21 cellular contexts compared by ENCODE assay signal in genomic region chr10:5580038-5580428, GRCh38. TPM values are rescaled to one million over a fixed set of nuclear protein-coding genes. Genes with fewer than 3 reads are reported as not detected.
"Had no signal": no experiment of that assay in that cellular context is flagged by ENCODE, and none has a peak within 500 bp of the region (broad histone marks: within the 10 kb centered on the region; RNA-seq: fewer than 3 reads in every experiment).

No MANE protein-coding gene starts in this region.

RNA-seq across cellular contexts. Expression of gene CALML3, which starts 55.3 kb away (rescaled TPM):
- total RNA-seq: activated B cell treated with CpG ODN at 0.5 μM for 24 hours; activated CD4-positive, alpha-beta memory T cell treated with anti-CD3 and anti-CD28 coated beads for 36 hours; activated CD4-positive, alpha-beta T cell treated with anti-CD3 and anti-CD28 coated beads, Interleukin-2, amount 10 ng/mL, durations not matched to agents 24 days and 14 days; activated CD8-positive, alpha-beta memory T cell treated with anti-CD3 and anti-CD28 coated beads for 36 hours; activated CD8-positive, alpha-beta T cell treated with anti-CD3 and anti-CD28 coated beads for 36 hours; activated naive CD4-positive, alpha-beta T cell treated with anti-CD3 and anti-CD28 coated beads for 36 hours; activated naive CD4-positive, alpha-beta T cell treated with anti-CD3 and anti-CD28 coated beads, Interleukin-2, amount 50 U/mL, for 72 hours; activated naive CD8-positive, alpha-beta T cell treated with anti-CD3 and anti-CD28 coated beads for 36 hours; activated T-cell treated with anti-CD3 and anti-CD28 coated beads, Interleukin-2, amount 50 U/mL, for 4 hours; activated T-cell treated with anti-CD3 and anti-CD28 coated beads, Interleukin-2, amount 50 U/mL, for 72 hours; activated T-helper 1 cell treated with anti-CD3 and anti-CD28 coated beads, Interleukin-12 subunit alpha, Interleukin-12 subunit beta, Interleukin-2, Interleukin-4 antibody, amounts not matched to agents 30 ng/mL and 10 ng/mL and 1 ng/mL, durations not matched to agents 14 hours and 24 hours and 36 hours; activated T-helper 17 cell treated with anti-CD3 and anti-CD28 coated beads, Interleukin-2, amount 50 U/mL, for 72 hours; adrenal gland; aorta; astrocyte; body of pancreas; cardiac septum; T-cell; T-helper 1 cell treated with Interleukin-12 subunit alpha and Interleukin-12 subunit beta and Interleukin-4 antibody, amounts not matched to agents 30 ng/mL and 1 ng/mL, for 36 hours; T-helper 17 cell; T-helper 2 cell treated with Interferon-gamma antibody and Interleukin-4, amounts not matched to agents 100 ng/mL and 5 ng/mL, for 36 hours had no signal
